1 cellular context compared by ENCODE assay signal in the genomic region with DNA sequence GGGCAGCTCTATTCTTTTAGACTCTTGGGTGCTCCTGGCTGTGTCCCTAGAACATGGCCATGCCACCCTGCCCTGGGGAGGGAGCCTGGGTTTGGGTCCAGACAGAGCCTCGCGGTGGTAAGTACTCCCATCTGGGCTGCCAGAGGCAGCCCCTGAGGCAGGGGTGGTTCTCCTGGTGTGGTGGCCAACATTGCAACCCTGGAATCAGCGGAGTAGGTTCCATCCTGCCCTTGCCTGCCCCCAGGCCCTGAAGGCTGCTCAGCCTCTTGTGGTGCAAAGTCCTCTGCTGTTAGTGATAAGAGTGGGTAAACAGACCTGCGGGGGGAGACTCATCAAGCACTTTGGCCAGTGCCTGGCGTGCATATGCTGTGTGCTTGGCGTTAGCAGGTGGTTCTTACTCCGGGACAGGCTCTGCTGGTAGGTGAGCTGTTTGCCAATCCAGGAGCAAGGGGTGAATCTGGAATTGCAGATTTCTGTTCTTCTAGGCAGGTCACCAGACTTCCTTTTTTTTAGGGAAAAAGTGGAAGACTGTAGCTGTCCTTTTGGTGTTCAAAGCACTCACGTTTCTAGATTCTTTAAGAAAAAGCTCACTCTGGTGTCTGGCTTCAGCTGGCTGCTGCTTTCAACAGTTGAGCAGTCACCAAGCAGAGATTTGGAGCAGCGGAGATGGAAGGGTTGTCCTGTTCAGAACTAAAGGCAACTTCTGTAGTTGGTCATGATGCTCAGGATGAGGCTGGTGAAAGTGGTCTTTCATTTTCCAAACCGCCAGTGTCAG.
A peak's percentile ranks its signal among the peaks of the same experiment; 100 is the strongest.
TF ChIP-seq lines count a peak whose summit lies in the region.

No MANE protein-coding gene starts in this region.

TF ChIP-seq in HepG2, 621 proteins besides CTCF, POLR2A, EP300 and RAD21 (continued from another document and continues in another):
- TF ChIP-seq, protein P1, sequence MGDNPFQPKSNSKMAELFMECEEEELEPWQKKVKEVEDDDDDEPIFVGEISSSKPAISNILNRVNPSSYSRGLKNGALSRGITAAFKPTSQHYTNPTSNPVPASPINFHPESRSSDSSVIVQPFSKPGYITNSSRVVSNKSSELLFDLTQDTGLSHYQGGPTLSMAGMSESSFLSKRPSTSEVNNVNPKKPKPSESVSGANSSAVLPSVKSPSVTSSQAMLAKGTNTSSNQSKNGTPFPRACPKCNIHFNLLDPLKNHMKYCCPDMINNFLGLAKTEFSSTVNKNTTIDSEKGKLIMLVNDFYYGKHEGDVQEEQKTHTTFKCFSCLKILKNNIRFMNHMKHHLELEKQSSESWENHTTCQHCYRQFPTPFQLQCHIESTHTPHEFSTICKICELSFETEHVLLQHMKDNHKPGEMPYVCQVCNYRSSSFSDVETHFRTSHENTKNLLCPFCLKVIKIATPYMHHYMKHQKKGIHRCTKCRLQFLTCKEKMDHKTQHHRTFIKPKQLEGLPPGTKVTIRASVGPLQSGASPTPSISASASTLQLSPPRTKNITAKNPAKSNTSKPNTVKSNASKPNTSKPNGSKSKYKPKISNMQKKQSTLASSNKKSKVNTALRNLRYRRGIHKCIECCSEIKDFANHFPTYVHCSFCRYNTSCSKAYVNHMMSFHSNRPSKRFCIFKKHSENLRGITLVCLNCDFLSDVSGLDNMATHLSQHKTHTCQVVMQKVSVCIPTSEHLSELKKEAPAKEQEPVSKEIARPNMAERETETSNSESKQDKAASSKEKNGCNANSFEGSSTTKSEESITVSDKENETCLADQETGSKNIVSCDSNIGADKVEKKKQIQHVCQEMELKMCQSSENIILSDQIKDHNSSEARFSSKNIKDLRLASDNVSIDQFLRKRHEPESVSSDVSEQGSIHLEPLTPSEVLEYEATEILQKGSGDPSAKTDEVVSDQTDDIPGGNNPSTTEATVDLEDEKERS (CRISPR knock-in tag; IDR thresholded peaks at IDR 0.05) = peak; percentile 96
- TF ChIP-seq ZNF883 (CRISPR knock-in tag; IDR thresholded peaks at IDR 0.05; ENCODE audit: not compliant biosample characterization) = no peak
- 0 out of 2 replicates have a peak, but pooled peaks have one; percentile 15 for TF ChIP-seq SMYD3 (CRISPR knock-in tag; IDR thresholded peaks at IDR 0.05)
- TF ChIP-seq ZNF205 (CRISPR knock-in tag; IDR thresholded peaks at IDR 0.05) = peak; percentile 92
- TF ChIP-seq ZSCAN31 (CRISPR knock-in tag; IDR thresholded peaks at IDR 0.05; ENCODE audit: low read depth) = peak; percentile 91
- TF ChIP-seq, protein P2, sequence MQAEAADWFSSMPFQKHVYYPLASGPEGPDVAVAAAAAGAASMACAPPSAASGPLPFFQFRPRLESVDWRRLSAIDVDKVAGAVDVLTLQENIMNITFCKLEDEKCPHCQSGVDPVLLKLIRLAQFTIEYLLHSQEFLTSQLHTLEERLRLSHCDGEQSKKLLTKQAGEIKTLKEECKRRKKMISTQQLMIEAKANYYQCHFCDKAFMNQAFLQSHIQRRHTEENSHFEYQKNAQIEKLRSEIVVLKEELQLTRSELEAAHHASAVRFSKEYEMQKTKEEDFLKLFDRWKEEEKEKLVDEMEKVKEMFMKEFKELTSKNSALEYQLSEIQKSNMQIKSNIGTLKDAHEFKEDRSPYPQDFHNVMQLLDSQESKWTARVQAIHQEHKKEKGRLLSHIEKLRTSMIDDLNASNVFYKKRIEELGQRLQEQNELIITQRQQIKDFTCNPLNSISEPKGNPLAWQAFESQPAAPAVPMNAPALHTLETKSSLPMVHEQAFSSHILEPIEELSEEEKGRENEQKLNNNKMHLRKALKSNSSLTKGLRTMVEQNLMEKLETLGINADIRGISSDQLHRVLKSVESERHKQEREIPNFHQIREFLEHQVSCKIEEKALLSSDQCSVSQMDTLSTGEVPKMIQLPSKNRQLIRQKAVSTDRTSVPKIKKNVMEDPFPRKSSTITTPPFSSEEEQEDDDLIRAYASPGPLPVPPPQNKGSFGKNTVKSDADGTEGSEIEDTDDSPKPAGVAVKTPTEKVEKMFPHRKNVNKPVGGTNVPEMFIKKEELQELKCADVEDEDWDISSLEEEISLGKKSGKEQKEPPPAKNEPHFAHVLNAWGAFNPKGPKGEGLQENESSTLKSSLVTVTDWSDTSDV (CRISPR knock-in tag; IDR thresholded peaks at IDR 0.05) = no peak
- TF ChIP-seq, protein P3, sequence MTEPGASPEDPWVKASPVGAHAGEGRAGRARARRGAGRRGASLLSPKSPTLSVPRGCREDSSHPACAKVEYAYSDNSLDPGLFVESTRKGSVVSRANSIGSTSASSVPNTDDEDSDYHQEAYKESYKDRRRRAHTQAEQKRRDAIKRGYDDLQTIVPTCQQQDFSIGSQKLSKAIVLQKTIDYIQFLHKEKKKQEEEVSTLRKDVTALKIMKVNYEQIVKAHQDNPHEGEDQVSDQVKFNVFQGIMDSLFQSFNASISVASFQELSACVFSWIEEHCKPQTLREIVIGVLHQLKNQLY (CRISPR knock-in tag; IDR thresholded peaks at IDR 0.05) = peak; percentile 94
- TF ChIP-seq, protein P4, sequence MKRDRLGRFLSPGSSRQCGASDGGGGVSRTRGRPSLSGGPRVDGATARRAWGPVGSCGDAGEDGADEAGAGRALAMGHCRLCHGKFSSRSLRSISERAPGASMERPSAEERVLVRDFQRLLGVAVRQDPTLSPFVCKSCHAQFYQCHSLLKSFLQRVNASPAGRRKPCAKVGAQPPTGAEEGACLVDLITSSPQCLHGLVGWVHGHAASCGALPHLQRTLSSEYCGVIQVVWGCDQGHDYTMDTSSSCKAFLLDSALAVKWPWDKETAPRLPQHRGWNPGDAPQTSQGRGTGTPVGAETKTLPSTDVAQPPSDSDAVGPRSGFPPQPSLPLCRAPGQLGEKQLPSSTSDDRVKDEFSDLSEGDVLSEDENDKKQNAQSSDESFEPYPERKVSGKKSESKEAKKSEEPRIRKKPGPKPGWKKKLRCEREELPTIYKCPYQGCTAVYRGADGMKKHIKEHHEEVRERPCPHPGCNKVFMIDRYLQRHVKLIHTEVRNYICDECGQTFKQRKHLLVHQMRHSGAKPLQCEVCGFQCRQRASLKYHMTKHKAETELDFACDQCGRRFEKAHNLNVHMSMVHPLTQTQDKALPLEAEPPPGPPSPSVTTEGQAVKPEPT (CRISPR knock-in tag; IDR thresholded peaks at IDR 0.05; ENCODE audit: low read depth) = peak; percentile 95
- TF ChIP-seq, protein P5, sequence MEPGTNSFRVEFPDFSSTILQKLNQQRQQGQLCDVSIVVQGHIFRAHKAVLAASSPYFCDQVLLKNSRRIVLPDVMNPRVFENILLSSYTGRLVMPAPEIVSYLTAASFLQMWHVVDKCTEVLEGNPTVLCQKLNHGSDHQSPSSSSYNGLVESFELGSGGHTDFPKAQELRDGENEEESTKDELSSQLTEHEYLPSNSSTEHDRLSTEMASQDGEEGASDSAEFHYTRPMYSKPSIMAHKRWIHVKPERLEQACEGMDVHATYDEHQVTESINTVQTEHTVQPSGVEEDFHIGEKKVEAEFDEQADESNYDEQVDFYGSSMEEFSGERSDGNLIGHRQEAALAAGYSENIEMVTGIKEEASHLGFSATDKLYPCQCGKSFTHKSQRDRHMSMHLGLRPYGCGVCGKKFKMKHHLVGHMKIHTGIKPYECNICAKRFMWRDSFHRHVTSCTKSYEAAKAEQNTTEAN (CRISPR knock-in tag; conservative IDR thresholded peaks at IDR 0.05) = peak; percentile 97
- peak; percentile 98 for TF ChIP-seq ZNF431 (CRISPR knock-in tag; IDR thresholded peaks at IDR 0.05; ENCODE audit: borderline replicate concordance, low read depth)
- 0 out of 2 replicates have a peak, but pooled peaks have one; percentile 76 for TF ChIP-seq ZFP36L1 (CRISPR knock-in tag; IDR thresholded peaks at IDR 0.05)
- no peak for TF ChIP-seq JDP2 (CRISPR knock-in tag; IDR thresholded peaks at IDR 0.05; ENCODE audit: borderline replicate concordance)
- TF ChIP-seq HDAC2 (CRISPR knock-in tag; IDR thresholded peaks at IDR 0.05) = peak; percentile 100
- peak; percentile 94; the same call in 1 of the 2 replicates for TF ChIP-seq DNMT3B (CRISPR knock-in tag; conservative IDR thresholded peaks at IDR 0.05)
- TF ChIP-seq ZNF549 (CRISPR knock-in tag; IDR thresholded peaks at IDR 0.05) = peak; percentile 70; the same call in 1 of the 2 replicates
- TF ChIP-seq CCDC6 (CRISPR knock-in tag; IDR thresholded peaks at IDR 0.05) = peak; percentile 22; the same call in 1 of the 2 replicates
- 0 out of 2 replicates have a peak, but pooled peaks have one; percentile 47 for TF ChIP-seq ZNF329 (CRISPR knock-in tag; IDR thresholded peaks at IDR 0.05; ENCODE audit: low read depth)
- TF ChIP-seq, protein P6, sequence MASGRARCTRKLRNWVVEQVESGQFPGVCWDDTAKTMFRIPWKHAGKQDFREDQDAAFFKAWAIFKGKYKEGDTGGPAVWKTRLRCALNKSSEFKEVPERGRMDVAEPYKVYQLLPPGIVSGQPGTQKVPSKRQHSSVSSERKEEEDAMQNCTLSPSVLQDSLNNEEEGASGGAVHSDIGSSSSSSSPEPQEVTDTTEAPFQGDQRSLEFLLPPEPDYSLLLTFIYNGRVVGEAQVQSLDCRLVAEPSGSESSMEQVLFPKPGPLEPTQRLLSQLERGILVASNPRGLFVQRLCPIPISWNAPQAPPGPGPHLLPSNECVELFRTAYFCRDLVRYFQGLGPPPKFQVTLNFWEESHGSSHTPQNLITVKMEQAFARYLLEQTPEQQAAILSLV (CRISPR knock-in tag; IDR thresholded peaks at IDR 0.05; ENCODE audit: borderline replicate concordance) = peak; percentile 96
- TF ChIP-seq, protein P7, sequence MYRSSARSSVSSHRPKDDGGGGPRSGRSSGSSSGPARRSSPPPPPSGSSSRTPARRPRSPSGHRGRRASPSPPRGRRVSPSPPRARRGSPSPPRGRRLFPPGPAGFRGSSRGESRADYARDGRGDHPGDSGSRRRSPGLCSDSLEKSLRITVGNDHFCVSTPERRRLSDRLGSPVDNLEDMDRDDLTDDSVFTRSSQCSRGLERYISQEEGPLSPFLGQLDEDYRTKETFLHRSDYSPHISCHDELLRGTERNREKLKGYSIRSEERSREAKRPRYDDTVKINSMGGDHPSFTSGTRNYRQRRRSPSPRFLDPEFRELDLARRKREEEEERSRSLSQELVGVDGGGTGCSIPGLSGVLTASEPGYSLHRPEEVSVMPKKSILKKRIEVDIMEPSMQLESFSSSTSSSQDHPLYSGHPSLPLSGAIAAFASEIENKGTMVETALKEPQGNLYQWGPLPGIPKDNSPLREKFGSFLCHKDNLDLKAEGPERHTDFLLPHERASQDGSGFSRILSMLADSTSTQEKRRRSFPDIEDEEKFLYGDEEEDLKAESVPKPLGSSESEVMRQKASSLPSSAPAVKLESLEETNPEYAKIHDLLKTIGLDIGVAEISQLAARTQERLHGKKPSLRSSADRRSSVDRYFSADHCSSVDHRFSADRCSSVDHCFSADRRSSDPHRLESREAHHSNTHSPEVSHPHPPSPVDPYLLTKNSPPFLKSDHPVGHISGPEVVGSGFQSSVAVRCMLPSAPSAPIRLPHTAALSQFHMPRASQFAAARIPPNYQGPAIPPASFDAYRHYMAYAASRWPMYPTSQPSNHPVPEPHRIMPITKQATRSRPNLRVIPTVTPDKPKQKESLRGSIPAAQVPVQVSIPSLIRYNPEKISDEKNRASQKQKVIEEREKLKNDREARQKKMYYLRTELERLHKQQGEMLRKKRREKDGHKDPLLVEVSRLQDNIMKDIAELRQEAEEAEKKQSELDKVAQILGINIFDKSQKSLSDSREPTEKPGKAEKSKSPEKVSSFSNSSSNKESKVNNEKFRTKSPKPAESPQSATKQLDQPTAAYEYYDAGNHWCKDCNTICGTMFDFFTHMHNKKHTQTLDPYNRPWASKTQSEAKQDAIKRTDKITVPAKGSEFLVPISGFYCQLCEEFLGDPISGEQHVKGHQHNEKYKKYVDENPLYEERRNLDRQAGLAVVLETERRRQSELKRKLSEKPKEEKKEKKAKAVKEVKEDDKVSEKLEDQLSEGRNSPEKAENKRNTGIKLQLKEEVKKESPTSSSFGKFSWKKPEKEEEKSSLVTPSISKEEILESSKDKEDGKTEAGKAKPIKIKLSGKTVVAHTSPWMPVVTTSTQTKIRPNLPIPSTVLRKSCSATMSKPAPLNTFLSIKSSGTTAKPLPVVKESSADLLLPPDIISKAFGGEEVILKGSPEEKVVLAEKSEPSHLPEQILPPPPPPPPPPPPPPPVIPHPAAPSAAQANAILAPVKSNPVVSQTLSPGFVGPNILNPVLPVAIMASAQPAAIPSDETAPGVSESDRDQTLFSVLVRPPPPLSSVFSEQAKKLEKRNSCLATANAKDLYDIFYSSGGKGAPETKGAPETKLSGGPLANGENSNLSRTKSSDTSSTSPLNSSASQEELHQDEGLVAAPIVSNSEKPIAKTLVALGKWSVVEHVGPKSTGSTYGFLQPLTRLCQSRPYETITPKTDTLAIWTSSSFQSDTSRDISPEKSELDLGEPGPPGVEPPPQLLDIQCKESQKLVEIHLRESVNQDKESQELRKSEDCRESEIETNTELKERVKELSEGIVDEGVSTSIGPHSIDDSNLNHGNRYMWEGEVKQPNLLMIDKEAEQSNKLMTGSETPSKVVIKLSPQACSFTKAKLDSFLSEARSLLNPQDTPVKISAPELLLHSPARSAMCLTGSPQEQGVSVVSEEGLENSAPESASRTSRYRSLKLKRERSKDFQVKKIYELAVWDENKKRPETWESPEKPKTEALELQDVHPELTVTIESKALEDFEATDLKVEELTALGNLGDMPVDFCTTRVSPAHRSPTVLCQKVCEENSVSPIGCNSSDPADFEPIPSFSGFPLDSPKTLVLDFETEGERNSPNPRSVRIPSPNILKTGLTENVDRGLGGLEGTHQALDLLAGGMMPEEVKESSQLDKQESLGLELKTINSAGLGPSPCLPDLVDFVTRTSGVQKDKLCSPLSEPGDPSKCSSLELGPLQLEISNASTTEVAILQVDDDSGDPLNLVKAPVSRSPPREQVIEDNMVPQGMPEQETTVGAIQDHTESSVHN (CRISPR knock-in tag; IDR thresholded peaks at IDR 0.05) = peak; percentile 80; the same call in 1 of the 2 replicates
- TF ChIP-seq SOX13 (IDR thresholded peaks at IDR 0.05) = peak; percentile 56; the same call in 1 of the 2 replicates
- TF ChIP-seq SOX13 (CRISPR knock-in tag; conservative IDR thresholded peaks at IDR 0.05 in 1 of 2, IDR thresholded peaks at IDR 0.05 in 1 of 2) = peak in 1 of 2 experiments; percentile 93; a peak in 2 of 4 replicates
- peak; percentile 86 for TF ChIP-seq ZNF12 (CRISPR knock-in tag; IDR thresholded peaks at IDR 0.05)
- TF ChIP-seq SP140L (CRISPR knock-in tag; IDR thresholded peaks at IDR 0.05; ENCODE audit: borderline replicate concordance) = peak; percentile 88; the same call in 1 of the 2 replicates
- TF ChIP-seq PCBP1 (IDR thresholded peaks at IDR 0.05; ENCODE audit: borderline replicate concordance, low read depth, low read length) = no peak
- TF ChIP-seq YEATS2 (CRISPR knock-in tag; IDR thresholded peaks at IDR 0.05; ENCODE audit: borderline replicate concordance) = peak; percentile 63; the same call in 1 of the 2 replicates
- TF ChIP-seq, protein P8, sequence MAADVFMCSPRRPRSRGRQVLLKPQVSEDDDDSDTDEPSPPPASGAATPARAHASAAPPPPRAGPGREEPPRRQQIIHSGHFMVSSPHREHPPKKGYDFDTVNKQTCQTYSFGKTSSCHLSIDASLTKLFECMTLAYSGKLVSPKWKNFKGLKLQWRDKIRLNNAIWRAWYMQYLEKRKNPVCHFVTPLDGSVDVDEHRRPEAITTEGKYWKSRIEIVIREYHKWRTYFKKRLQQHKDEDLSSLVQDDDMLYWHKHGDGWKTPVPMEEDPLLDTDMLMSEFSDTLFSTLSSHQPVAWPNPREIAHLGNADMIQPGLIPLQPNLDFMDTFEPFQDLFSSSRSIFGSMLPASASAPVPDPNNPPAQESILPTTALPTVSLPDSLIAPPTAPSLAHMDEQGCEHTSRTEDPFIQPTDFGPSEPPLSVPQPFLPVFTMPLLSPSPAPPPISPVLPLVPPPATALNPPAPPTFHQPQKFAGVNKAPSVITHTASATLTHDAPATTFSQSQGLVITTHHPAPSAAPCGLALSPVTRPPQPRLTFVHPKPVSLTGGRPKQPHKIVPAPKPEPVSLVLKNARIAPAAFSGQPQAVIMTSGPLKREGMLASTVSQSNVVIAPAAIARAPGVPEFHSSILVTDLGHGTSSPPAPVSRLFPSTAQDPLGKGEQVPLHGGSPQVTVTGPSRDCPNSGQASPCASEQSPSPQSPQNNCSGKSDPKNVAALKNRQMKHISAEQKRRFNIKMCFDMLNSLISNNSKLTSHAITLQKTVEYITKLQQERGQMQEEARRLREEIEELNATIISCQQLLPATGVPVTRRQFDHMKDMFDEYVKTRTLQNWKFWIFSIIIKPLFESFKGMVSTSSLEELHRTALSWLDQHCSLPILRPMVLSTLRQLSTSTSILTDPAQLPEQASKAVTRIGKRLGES (CRISPR knock-in tag; IDR thresholded peaks at IDR 0.05; ENCODE audit: borderline replicate concordance) = peak; percentile 76; the same call in 1 of the 2 replicates
